ENCODE assay signal across 1 cellular context in genomic region chr11:6647836-6648235, GRCh38.
TF ChIP-seq lines count a peak whose summit lies in the region.

No MANE protein-coding gene starts in this region.

TF ChIP-seq in HepG2, 621 proteins besides CTCF, POLR2A, EP300 and RAD21:
- TF ChIP-seq ZNF260 (CRISPR knock-in tag; IDR thresholded peaks at IDR 0.05; ENCODE audit: borderline replicate concordance, low read depth), result no peak
- TF ChIP-seq RFX3 (CRISPR knock-in tag; IDR thresholded peaks at IDR 0.05), result no peak
- TF ChIP-seq ZNF879 (CRISPR knock-in tag; IDR thresholded peaks at IDR 0.05), result no peak
- TF ChIP-seq SRSF4 (IDR thresholded peaks at IDR 0.05; ENCODE audit: low read depth, low read length, poor library complexity, severe bottlenecking), result no peak
- TF ChIP-seq NFKBIZ (CRISPR knock-in tag; IDR thresholded peaks at IDR 0.05), result no peak
- TF ChIP-seq ARNTL (CRISPR knock-in tag; IDR thresholded peaks at IDR 0.05), result no peak
- no peak for TF ChIP-seq ZNF570 (CRISPR knock-in tag; IDR thresholded peaks at IDR 0.05; ENCODE audit: borderline replicate concordance)
- TF ChIP-seq CEBPZ (IDR thresholded peaks at IDR 0.05; ENCODE audit: low read length), result no peak
- no peak for TF ChIP-seq RBM22 (optimal IDR thresholded peaks at IDR 0.05; ENCODE audit: low read length)
- no peak for TF ChIP-seq ZNF205 (CRISPR knock-in tag; IDR thresholded peaks at IDR 0.05)
- no peak for TF ChIP-seq ZNF660 (CRISPR knock-in tag; IDR thresholded peaks at IDR 0.05; ENCODE audit: borderline replicate concordance, low read depth)
- TF ChIP-seq CREB1 (IDR thresholded peaks at IDR 0.05), result no peak
- TF ChIP-seq CREB1 (CRISPR knock-in tag; IDR thresholded peaks at IDR 0.05), result no peak
- TF ChIP-seq ZNF335 (CRISPR knock-in tag; IDR thresholded peaks at IDR 0.05), result no peak
- TF ChIP-seq DMAP1 (CRISPR knock-in tag; IDR thresholded peaks at IDR 0.05), result no peak
- no peak for TF ChIP-seq BRF2 (CRISPR knock-in tag; IDR thresholded peaks at IDR 0.05)
- TF ChIP-seq HINFP (CRISPR knock-in tag; IDR thresholded peaks at IDR 0.05; ENCODE audit: low read depth), result no peak
- no peak for TF ChIP-seq RCOR2 (CRISPR knock-in tag; IDR thresholded peaks at IDR 0.05)
- TF ChIP-seq ARHGAP35 (CRISPR knock-in tag; IDR thresholded peaks at IDR 0.05; ENCODE audit: borderline replicate concordance), result no peak
- no peak for TF ChIP-seq ZNF740 (CRISPR knock-in tag; IDR thresholded peaks at IDR 0.05)
- TF ChIP-seq RNF2 (conservative IDR thresholded peaks at IDR 0.05; ENCODE audit: low read depth), result no peak
